Comparison of ENCODE assay signal across 25 cellular contexts in genomic region chr18:8091042-8091441, GRCh38.
DNase-seq lines count a peak whose midpoint lies in the region; TF ChIP-seq lines count a peak whose summit lies in the region.
"Had no signal": no experiment of that assay in that cellular context is flagged by ENCODE, and none has a peak within 500 bp of the region (broad histone marks: within the 10 kb centered on the region; RNA-seq: fewer than 3 reads in every experiment).

No MANE protein-coding gene starts in this region.

- in situ Hi-C loops in mammary epithelial cell (cut with MboI; ENCODE audit: low sequenced_read_pairs in 2 of 2), result loop anchor here in 1 of 2 donors (25.0 kb wide), 1 partner anchor 296 kb away; no protein-coding TSS in a partner anchor

- H3K9ac ChIP-seq in mammary epithelial cell (ENCODE audit: insufficient read depth, low read length), result no peak overlapping the region

- dilution Hi-C loops in mammary epithelial cell (cut with HindIII; ENCODE audit: low sequenced_read_pairs), result no loop called here

- no peak overlapping the region for H2AFZ ChIP-seq in mammary epithelial cell (ENCODE audit: low read depth, low read length)

- H3K27me3 Mint-ChIP-seq in MCF 10A (ENCODE audit: insufficient read depth, unreplicated experiment), result no peaks in the 10 kb centered on the region
- H3K27me3 Mint-ChIP-seq in activated CD4-positive, alpha-beta T cell treated with anti-CD3 and anti-CD28 coated beads, Interleukin-2, amount 10 ng/mL, durations not matched to agents 7 days and 5 days, result no peaks in the 10 kb centered on the region

- no peaks in the 10 kb centered on the region for H3K79me2 ChIP-seq in mammary epithelial cell (ENCODE audit: insufficient read depth, low read length)

- peak overlapping the region; percentile 40 for H3K27ac Mint-ChIP-seq in MCF 10A (ENCODE audit: low read depth, unreplicated experiment)
- H3K27ac Mint-ChIP-seq in activated CD4-positive, alpha-beta T cell treated with anti-CD3 and anti-CD28 coated beads, Interleukin-2, amount 10 ng/mL, durations not matched to agents 7 days and 5 days, result no peak overlapping the region
- H3K27ac Mint-ChIP-seq: CD8-positive, alpha-beta T cell had no signal

- intact Hi-C loops in MCF 10A (cut with micrococcal nuclease) (no loop called here), mammary epithelial cell (cut with micrococcal nuclease) (no loop called here)

- no peak overlapping the region for H3K27ac ChIP-seq in mammary epithelial cell (ENCODE audit: insufficient read depth, low read depth, low read length)
- H3K27ac ChIP-seq: 22Rv1, RWPE1 had no signal

- no peaks in the 10 kb centered on the region for H3K9me3 ChIP-seq in mammary epithelial cell (replicated peaks; ENCODE audit: insufficient read depth, low read length)

- H4K20me1 ChIP-seq in mammary epithelial cell (ENCODE audit: insufficient read depth, low read length), result no peaks in the 10 kb centered on the region

- no TSS peak for BruUV-seq in MCF 10A (replicated peaks; lab: Mats Ljungman, UMichigan)
- no TSS peak for BruUV-seq in mammary epithelial cell (replicated peaks; lab: Mats Ljungman, UMichigan)

- H3K4me2 ChIP-seq in mammary epithelial cell (ENCODE audit: insufficient read depth, low read depth, low read length), result no peak overlapping the region

- H3K27me3 ChIP-seq in mammary epithelial cell (ENCODE audit: insufficient read depth, low read length), result no peaks in the 10 kb centered on the region

- no peak overlapping the region for H3K4me3 Mint-ChIP-seq in MCF 10A (ENCODE audit: unreplicated experiment)
- no peak overlapping the region for H3K4me3 Mint-ChIP-seq in activated CD4-positive, alpha-beta T cell treated with anti-CD3 and anti-CD28 coated beads, Interleukin-2, amount 10 ng/mL, durations not matched to agents 7 days and 5 days
- H3K4me3 Mint-ChIP-seq: CD8-positive, alpha-beta T cell had no signal

- DNase-seq in MCF 10A (ENCODE audit: unreplicated experiment), result peak; percentile 25
- no peak for DNase-seq in mammary epithelial cell
- DNase-seq in cardiac fibroblast (ENCODE audit: low read depth in 2 of 2), result peak; percentile 33 to 63
- peak; percentile 17 for DNase-seq in fibroblast of the aortic adventitia (ENCODE audit: low read depth)
- DNase-seq in skeletal muscle cell (ENCODE audit: low read depth), result peak; percentile 17
- DNase-seq in activated CD4-positive, alpha-beta T cell treated with anti-CD3 and anti-CD28 coated beads, Interleukin-2, amount 10 ng/mL, durations not matched to agents 7 days and 5 days, result no peak
- DNase-seq in mesenteric fat pad (ENCODE audit: low spot score), result no peak
- no peak for DNase-seq in stimulated activated CD4-positive, alpha-beta T cell treated with anti-CD3 and anti-CD28 coated beads, Interleukin-4, amount 100 ng/mL, for 4 hours
- DNase-seq: ACHN; AML-193; C1 segment of cervical spinal cord; Calu3; CD8-positive, alpha-beta T cell; DMS153; KG1; NCI-H1105; NCI-H146; NCI-H2081; NCI-H2171; NCI-H345; NCI-H524; NCI-H774; NK-92 treated with Interleukin-12 subunit alpha and Interleukin-12 subunit beta, amount 100 ng/mL, for 24 hours had no signal

- H3K4me3 ChIP-seq in mammary epithelial cell (replicated peaks in 1 of 3; ENCODE audit: insufficient read depth in 1 of 3, low read depth in 2 of 3, low read length in 3 of 3), result no peak overlapping the region
- no peak overlapping the region for H3K4me3 ChIP-seq in cardiac fibroblast (replicated peaks in 1 of 2; ENCODE audit: low read depth in 2 of 2, low read length in 2 of 2)
- no peak overlapping the region for H3K4me3 ChIP-seq in fibroblast of the aortic adventitia (ENCODE audit: low read depth, low read length)
- H3K4me3 ChIP-seq in skeletal muscle cell (ENCODE audit: low read depth, low read length), result no peak overlapping the region

- peaks cover 6% of the 10 kb centered on the region for H3K4me1 Mint-ChIP-seq in MCF 10A (ENCODE audit: insufficient read depth, unreplicated experiment)
- H3K4me1 Mint-ChIP-seq in activated CD4-positive, alpha-beta T cell treated with anti-CD3 and anti-CD28 coated beads, Interleukin-2, amount 10 ng/mL, durations not matched to agents 7 days and 5 days, result no peaks in the 10 kb centered on the region

- H3K9me3 Mint-ChIP-seq in MCF 10A (ENCODE audit: unreplicated experiment), result no peaks in the 10 kb centered on the region
- no peaks in the 10 kb centered on the region for H3K9me3 Mint-ChIP-seq in activated CD4-positive, alpha-beta T cell treated with anti-CD3 and anti-CD28 coated beads, Interleukin-2, amount 10 ng/mL, durations not matched to agents 7 days and 5 days
- H3K9me3 Mint-ChIP-seq: CD8-positive, alpha-beta T cell had no signal

- POLR2A ChIA-PET in MCF 10A (lab: Yijun Ruan, JAX), result no interaction called here
- POLR2A ChIA-PET in activated CD4-positive, alpha-beta T cell treated with anti-CD3 and anti-CD28 coated beads, Interleukin-2, amount 10 ng/mL, durations not matched to agents 7 days and 5 days (lab: Charles Lee), result no interaction called here

- CTCF ChIA-PET in MCF 10A (lab: Yijun Ruan, JAX), result no interaction called here
- CTCF ChIA-PET in mammary epithelial cell (lab: Charles Lee; ENCODE audit: low non-redundant PET), result no interaction called here
- CTCF ChIA-PET in activated CD4-positive, alpha-beta T cell treated with anti-CD3 and anti-CD28 coated beads, Interleukin-2, amount 10 ng/mL, durations not matched to agents 7 days and 5 days (lab: Charles Lee), result no interaction called here

- WGBS in mammary epithelial cell (ENCODE audit: low coverage, missing lambda C conversion rate), result 100% methylated on average over 2 of the region's 2 CpGs

- peaks cover 26% of the 10 kb centered on the region for H3K36me3 Mint-ChIP-seq in MCF 10A (ENCODE audit: insufficient read depth, unreplicated experiment)
- H3K36me3 Mint-ChIP-seq in activated CD4-positive, alpha-beta T cell treated with anti-CD3 and anti-CD28 coated beads, Interleukin-2, amount 10 ng/mL, durations not matched to agents 7 days and 5 days (ENCODE audit: low read depth), result no peaks in the 10 kb centered on the region
- H3K36me3 Mint-ChIP-seq: CD8-positive, alpha-beta T cell had no signal

- H3K36me3 ChIP-seq in mammary epithelial cell (ENCODE audit: insufficient read depth, low read length), result no peaks in the 10 kb centered on the region

- TF ChIP-seq CTCF in MCF 10A (IDR thresholded peaks at IDR 0.05; ENCODE audit: unreplicated experiment) (no peak), mammary epithelial cell (conservative IDR thresholded peaks at IDR 0.05 in 1 of 2, IDR thresholded peaks at IDR 0.05 in 1 of 2; ENCODE audit: extremely low read depth in 1 of 2, insufficient read depth in 1 of 2, low read depth in 1 of 2, low read length in 2 of 2) (no peak), cardiac fibroblast (IDR thresholded peaks at IDR 0.05; ENCODE audit: low read depth, low read length) (no peak), fibroblast of the aortic adventitia (IDR thresholded peaks at IDR 0.05; ENCODE audit: insufficient read depth, low read length) (no peak)

- H3K4me1 ChIP-seq in mammary epithelial cell (ENCODE audit: insufficient read depth, low read length), result no peaks in the 10 kb centered on the region

Comparison
In these comparisons a context has a peak if more than half of its experiments do, and no peak if none do; other contexts are left out.
1. DNase-seq: peak in MCF 10A (single experiment), cardiac fibroblast (2 of 2), fibroblast of the aortic adventitia (single experiment) and skeletal muscle cell (single experiment); none in mammary epithelial cell (single experiment), activated CD4-positive, alpha-beta T cell treated with anti-CD3 and anti-CD28 coated beads, Interleukin-2, amount 10 ng/mL, durations not matched to agents 7 days and 5 days (single experiment), mesenteric fat pad (single experiment) and stimulated activated CD4-positive, alpha-beta T cell treated with anti-CD3 and anti-CD28 coated beads, Interleukin-4, amount 100 ng/mL, for 4 hours (0 of 2).